ENCODE assay signal across 9 cellular contexts in genomic region chr14:33949051-33950037, GRCh38. TPM values are rescaled to one million over a fixed set of nuclear protein-coding genes. Genes with fewer than 3 reads are reported as not detected.
DNase-seq lines count a peak whose midpoint lies in the region; ATAC-seq and TF ChIP-seq lines count a peak whose summit lies in the region.
"Had no signal": no experiment of that assay in that cellular context is flagged by ENCODE, and none has a peak within 500 bp of the region (broad histone marks: within the 10 kb centered on the region; RNA-seq: fewer than 3 reads in every experiment).

No MANE protein-coding gene starts in this region.

- no peaks in the 10 kb centered on the region for H3K9me3 Mint-ChIP-seq in activated CD4-positive, alpha-beta T cell treated with anti-CD3 and anti-CD28 coated beads, Interleukin-2, amount 10 ng/mL, durations not matched to agents 7 days and 5 days
- no peaks in the 10 kb centered on the region for H3K9me3 Mint-ChIP-seq in activated T-helper 17 cell treated with anti-CD3 and anti-CD28 coated beads, Interleukin-2, amount 50 U/mL, for 72 hours

- peaks cover 36% of the 10 kb centered on the region for H3K4me1 Mint-ChIP-seq in activated CD4-positive, alpha-beta T cell treated with anti-CD3 and anti-CD28 coated beads, Interleukin-2, amount 10 ng/mL, durations not matched to agents 7 days and 5 days
- H3K4me1 Mint-ChIP-seq in activated T-helper 17 cell treated with anti-CD3 and anti-CD28 coated beads, Interleukin-2, amount 50 U/mL, for 72 hours = peaks cover 8% of the 10 kb centered on the region

- peaks cover 74% of the 10 kb centered on the region for H3K27me3 Mint-ChIP-seq in activated CD4-positive, alpha-beta T cell treated with anti-CD3 and anti-CD28 coated beads, Interleukin-2, amount 10 ng/mL, durations not matched to agents 7 days and 5 days
- no peaks in the 10 kb centered on the region for H3K27me3 Mint-ChIP-seq in activated T-helper 17 cell treated with anti-CD3 and anti-CD28 coated beads, Interleukin-2, amount 50 U/mL, for 72 hours

- intact Hi-C loops in right lobe of liver (cut with DNase I) = no loop called here

- no peak for DNase-seq in activated CD4-positive, alpha-beta T cell treated with anti-CD3 and anti-CD28 coated beads, Interleukin-2, amount 10 ng/mL, durations not matched to agents 7 days and 5 days
- DNase-seq in activated CD4-positive, alpha-beta T cell treated with anti-CD3 and anti-CD28 coated beads for 4 hours = no peak
- no peak for DNase-seq in right lobe of liver
- DNase-seq in thoracic aorta (ENCODE audit: low spot score) = no peak
- no peak for DNase-seq in globus pallidus (ENCODE audit: low spot score)

- H3K4me1 ChIP-seq in right lobe of liver (peaks cover 0 to 15% (median 4%) of the 10 kb centered on the region in 4 donors), thoracic aorta (ENCODE audit: control insufficient read depth in 1 of 2, low read depth in 2 of 2) (peaks cover 7 to 28% of the 10 kb centered on the region in 2 donors)

- CTCF ChIA-PET in activated CD4-positive, alpha-beta T cell treated with anti-CD3 and anti-CD28 coated beads, Interleukin-2, amount 10 ng/mL, durations not matched to agents 7 days and 5 days (lab: Charles Lee) = no interaction called here

- H3K4me3 ChIP-seq in right lobe of liver (peak overlapping the region; percentile 47 to 57 (median 57)), thoracic aorta (peak overlapping the region; percentile 90)

- TF ChIP-seq CTCF in right lobe of liver (IDR thresholded peaks at IDR 0.05) = no peak
- no peak for TF ChIP-seq CTCF in thoracic aorta (IDR thresholded peaks at IDR 0.05)

- no peaks in the 10 kb centered on the region for H3K36me3 ChIP-seq in right lobe of liver
- no peaks in the 10 kb centered on the region for H3K36me3 ChIP-seq in thoracic aorta

- H3K27me3 ChIP-seq in right lobe of liver = peaks cover 0 to 5% of the 10 kb centered on the region in 2 donors
- H3K27me3 ChIP-seq in thoracic aorta (replicated peaks; ENCODE audit: insufficient read depth) = no peaks in the 10 kb centered on the region

- 30% methylated on average over 15 of the region's 15 CpGs for WGBS in right lobe of liver (ENCODE audit: insufficient coverage, low coverage, low lambda C conversion rate, missing lambda C conversion rate)

- H3K27ac ChIP-seq in right lobe of liver = no peak overlapping the region
- H3K27ac ChIP-seq in thoracic aorta = peak overlapping the region in 1 of 2 donors; percentile 74
- H3K27ac ChIP-seq: epithelial cell of prostate had no signal

- ATAC-seq in activated T-helper 17 cell treated with anti-CD3 and anti-CD28 coated beads, Interleukin-2, amount 50 U/mL, for 72 hours (replicated peaks) = peak; percentile 52
- ATAC-seq in right lobe of liver (no peak), thoracic aorta (ENCODE audit: insufficient number of reproducible peaks, low FRiP score, low read depth) (peak; percentile 10), GM21825 (IDR thresholded peaks at IDR 0.05; ENCODE audit: unreplicated experiment) (no peak), HG03442 (IDR thresholded peaks at IDR 0.05; ENCODE audit: unreplicated experiment) (no peak)

- H3K27ac Mint-ChIP-seq in activated CD4-positive, alpha-beta T cell treated with anti-CD3 and anti-CD28 coated beads, Interleukin-2, amount 10 ng/mL, durations not matched to agents 7 days and 5 days = no peak overlapping the region
- H3K27ac Mint-ChIP-seq in activated T-helper 17 cell treated with anti-CD3 and anti-CD28 coated beads, Interleukin-2, amount 50 U/mL, for 72 hours = peak overlapping the region; percentile 1

- H3K9me3 ChIP-seq in right lobe of liver = no peaks in the 10 kb centered on the region
- no peaks in the 10 kb centered on the region for H3K9me3 ChIP-seq in thoracic aorta

- H3K36me3 Mint-ChIP-seq in activated CD4-positive, alpha-beta T cell treated with anti-CD3 and anti-CD28 coated beads, Interleukin-2, amount 10 ng/mL, durations not matched to agents 7 days and 5 days (ENCODE audit: low read depth) = peaks cover 22% of the 10 kb centered on the region
- H3K36me3 Mint-ChIP-seq in activated T-helper 17 cell treated with anti-CD3 and anti-CD28 coated beads, Interleukin-2, amount 50 U/mL, for 72 hours (ENCODE audit: low read depth) = peaks cover 34% of the 10 kb centered on the region

- H3K4me3 Mint-ChIP-seq in activated CD4-positive, alpha-beta T cell treated with anti-CD3 and anti-CD28 coated beads, Interleukin-2, amount 10 ng/mL, durations not matched to agents 7 days and 5 days = peak overlapping the region; percentile 77
- peak overlapping the region; percentile 68 for H3K4me3 Mint-ChIP-seq in activated T-helper 17 cell treated with anti-CD3 and anti-CD28 coated beads, Interleukin-2, amount 50 U/mL, for 72 hours

- POLR2A ChIA-PET in activated CD4-positive, alpha-beta T cell treated with anti-CD3 and anti-CD28 coated beads, Interleukin-2, amount 10 ng/mL, durations not matched to agents 7 days and 5 days (lab: Charles Lee) = no interaction called here

- TF ChIP-seq POLR2A in right lobe of liver (IDR thresholded peaks at IDR 0.05) = no peak

RNA-seq across cellular contexts. Expression of gene EGLN3, which starts 1.5 kb away (rescaled TPM):
- 10 to 100 TPM; 18.2 to 18.6 TPM for total RNA-seq in activated CD4-positive, alpha-beta T cell treated with anti-CD3 and anti-CD28 coated beads, Interleukin-2, amount 10 ng/mL, durations not matched to agents 7 days and 5 days
- total RNA-seq in activated T-helper 17 cell treated with anti-CD3 and anti-CD28 coated beads, Interleukin-2, amount 50 U/mL, for 72 hours = 10 to 100 TPM; 22.7 to 61.4 TPM
- total RNA-seq in right lobe of liver = 10 to 100 TPM in 1 of 6 experiments, 1 to 10 TPM in 5; 1.9 to 25.4 (median 2.1) TPM
- total RNA-seq in thoracic aorta = 10 to 100 TPM; 10.8 to 11.4 TPM

Comparison
In these comparisons a context has a peak if more than half of its experiments do, and no peak if none do; other contexts are left out.
1. ATAC-seq: peak in activated T-helper 17 cell treated with anti-CD3 and anti-CD28 coated beads, Interleukin-2, amount 50 U/mL, for 72 hours (single experiment) and thoracic aorta (single experiment); none in right lobe of liver (0 of 4), GM21825 (single experiment) and HG03442 (single experiment).